ENCODE assay signal across 10 cellular contexts in the genomic region with DNA sequence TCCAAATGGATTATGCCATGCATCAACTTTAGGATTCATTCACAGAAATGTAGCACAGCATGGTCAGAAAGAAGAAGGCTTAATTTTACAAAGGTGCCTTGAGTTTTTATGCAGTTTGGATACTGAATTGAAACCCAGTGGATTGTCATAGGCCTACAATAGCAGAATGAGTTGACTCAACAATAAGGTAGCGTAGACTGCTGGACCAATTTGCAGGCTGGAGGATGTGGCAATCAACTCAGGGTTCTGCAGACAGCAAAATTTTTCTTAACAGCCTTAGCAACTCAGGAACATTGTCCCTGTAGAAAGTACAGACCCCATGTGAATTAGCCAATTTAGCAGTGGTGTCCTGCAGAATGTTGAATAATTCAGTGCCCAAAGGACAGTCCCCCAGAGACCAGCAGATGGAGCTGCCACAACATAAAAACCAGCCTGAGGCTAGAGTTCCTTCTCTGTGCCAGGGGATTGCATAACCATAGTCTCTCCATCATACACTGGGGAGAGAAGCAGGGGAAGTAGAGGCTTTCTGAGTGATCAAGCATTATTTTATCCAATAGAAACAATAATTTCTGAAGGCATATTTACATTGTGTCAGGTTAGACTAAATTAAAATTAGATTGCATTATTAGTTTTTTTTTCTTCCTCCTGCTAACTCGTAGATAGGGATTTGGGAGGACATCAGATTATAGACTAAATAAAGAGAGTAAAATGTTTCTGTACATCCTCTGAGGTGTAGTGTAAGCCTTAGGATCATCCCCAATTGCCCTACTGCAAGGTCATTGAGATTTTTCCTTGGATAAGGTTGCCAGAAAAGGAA. TPM values are rescaled to one million over a fixed set of nuclear protein-coding genes. Genes with fewer than 3 reads are reported as not detected.
DNase-seq lines count a peak whose midpoint lies in the region; ATAC-seq and TF ChIP-seq lines count a peak whose summit lies in the region.
"Had no signal": no experiment of that assay in that cellular context is flagged by ENCODE, and none has a peak within 500 bp of the region (broad histone marks: within the 10 kb centered on the region; RNA-seq: fewer than 3 reads in every experiment).

No MANE protein-coding gene starts in this region.

- no peak overlapping the region for H3K4me3 Mint-ChIP-seq in endodermal cell
- H3K4me3 Mint-ChIP-seq: central memory CD8-positive, alpha-beta T cell; stimulated activated naive CD8-positive, alpha-beta T cell treated with anti-CD3 and anti-CD28 coated beads, Interleukin-15, Interleukin-2, amounts not matched to agents 100 ng/mL and 50 ng/mL, for 24 hours had no signal

- H3K9me3 ChIP-seq in endodermal cell (ENCODE audit: control insufficient read depth, low read length) = no peaks in the 10 kb centered on the region
- no peaks in the 10 kb centered on the region for H3K9me3 ChIP-seq in vagina

- H3K27ac Mint-ChIP-seq in endodermal cell = no peak overlapping the region
- H3K27ac Mint-ChIP-seq: stimulated activated naive CD8-positive, alpha-beta T cell treated with anti-CD3 and anti-CD28 coated beads, Interleukin-15, Interleukin-2, amounts not matched to agents 100 ng/mL and 50 ng/mL, for 24 hours had no signal

- no peaks in the 10 kb centered on the region for H3K27me3 Mint-ChIP-seq in endodermal cell (ENCODE audit: insufficient read depth)
- H3K27me3 Mint-ChIP-seq: central memory CD8-positive, alpha-beta T cell; stimulated activated naive CD8-positive, alpha-beta T cell treated with anti-CD3 and anti-CD28 coated beads, Interleukin-15, Interleukin-2, amounts not matched to agents 100 ng/mL and 50 ng/mL, for 24 hours had no signal

- H3K36me3 ChIP-seq in endodermal cell (ENCODE audit: control insufficient read depth, insufficient read depth, low read length) = no peaks in the 10 kb centered on the region
- no peaks in the 10 kb centered on the region for H3K36me3 ChIP-seq in vagina

- TF ChIP-seq CTCF in endodermal cell (conservative IDR thresholded peaks at IDR 0.05) = peak; percentile 82
- TF ChIP-seq CTCF in vagina (IDR thresholded peaks at IDR 0.05) = peak; percentile 28 to 43 (median 41)

- WGBS in endodermal cell (ENCODE audit: insufficient coverage in 1 of 2, insufficient read length in 1 of 2), 2 experiments = 98 to 100% methylated on average over 1 to 2 of the region's 2 CpGs

- H3K27ac ChIP-seq in endodermal cell (ENCODE audit: low read depth, low read length) (no peak overlapping the region), vagina (no peak overlapping the region)

- H3K4me1 Mint-ChIP-seq in endodermal cell = peaks cover 6% of the 10 kb centered on the region

- no peaks in the 10 kb centered on the region for H3K36me3 Mint-ChIP-seq in endodermal cell (ENCODE audit: low read depth)

- intact Hi-C loops in vagina (cut with DNase I) = no loop called here

- peak; percentile 28 for DNase-seq in activated CD8-positive, alpha-beta memory T cell treated with anti-CD3 and anti-CD28 coated beads, Interleukin-2, amount 50 U/mL, for 4 hours
- no peak for DNase-seq in activated CD8-positive, alpha-beta memory T cell treated with anti-CD3 and anti-CD28 coated beads for 24 hours
- peak; percentile 61 for DNase-seq in LoVo (ENCODE audit: low spot score)
- DNase-seq in SKM-1 treated with dmso at 0.1 percent for 144 hours (lab: John Stamatoyannopoulos, UW; ENCODE audit: unreplicated experiment) = peak; percentile 89
- peak; percentile 81 for DNase-seq in endodermal cell
- peak; percentile 93 for DNase-seq in medulla oblongata (ENCODE audit: extremely low spot score)
- no peak for DNase-seq in vagina (ENCODE audit: extremely low spot score in 2 of 2)

- no peak for ATAC-seq in GM19023 (IDR thresholded peaks at IDR 0.05; ENCODE audit: unreplicated experiment)

- no peak overlapping the region for H3K9ac ChIP-seq in endodermal cell (ENCODE audit: extremely low read depth, low read length, poor library complexity, severe bottlenecking)

- H3K9me3 Mint-ChIP-seq in endodermal cell = no peaks in the 10 kb centered on the region
- H3K9me3 Mint-ChIP-seq: central memory CD8-positive, alpha-beta T cell; stimulated activated naive CD8-positive, alpha-beta T cell treated with anti-CD3 and anti-CD28 coated beads, Interleukin-15, Interleukin-2, amounts not matched to agents 100 ng/mL and 50 ng/mL, for 24 hours had no signal

- no peak for TF ChIP-seq POLR2A in vagina (IDR thresholded peaks at IDR 0.05)

- no peak overlapping the region for H3K4me3 ChIP-seq in endodermal cell (ENCODE audit: low read length)
- no peak overlapping the region for H3K4me3 ChIP-seq in vagina

- H3K27me3 ChIP-seq in endodermal cell (ENCODE audit: control insufficient read depth, insufficient read depth, low read length, poor library complexity, severe bottlenecking) (peaks cover 16% of the 10 kb centered on the region), vagina (no peaks in the 10 kb centered on the region)

- H3K4me1 ChIP-seq in endodermal cell (ENCODE audit: control insufficient read depth, insufficient read depth, low read length) = no peaks in the 10 kb centered on the region
- no peaks in the 10 kb centered on the region for H3K4me1 ChIP-seq in vagina

RNA-seq across cellular contexts. Expression of a gene that starts 20.3 kb away (rescaled TPM):
- total RNA-seq in endodermal cell = 10 to 100 TPM; 57.6 to 72.6 TPM
- 41.0 TPM for polyA plus RNA-seq in endodermal cell (2013, experiment 1 of 2)
- 40.0 TPM for polyA plus RNA-seq in endodermal cell (2013, experiment 2 of 2)
- total RNA-seq in vagina = 55.2 TPM

RNA-seq across cellular contexts. Expression of a gene that starts 47.8 kb away (rescaled TPM):
- total RNA-seq in endodermal cell = 10 to 100 TPM; 13.7 to 14.3 TPM
- 34.9 TPM for polyA plus RNA-seq in endodermal cell (2013, experiment 1 of 2)
- polyA plus RNA-seq in endodermal cell (2013, experiment 2 of 2) = 34.2 TPM
- total RNA-seq in vagina = 28.7 TPM

Comparison
In these comparisons a context has a peak if more than half of its experiments do, and no peak if none do; other contexts are left out.
1. DNase-seq: peak in activated CD8-positive, alpha-beta memory T cell treated with anti-CD3 and anti-CD28 coated beads, Interleukin-2, amount 50 U/mL, for 4 hours (single experiment), LoVo (single experiment), SKM-1 treated with dmso at 0.1 percent for 144 hours (single experiment), endodermal cell (single experiment) and medulla oblongata (single experiment); none in activated CD8-positive, alpha-beta memory T cell treated with anti-CD3 and anti-CD28 coated beads for 24 hours (single experiment) and vagina (0 of 2).